ENCODE assay signal across 30 cellular contexts in the genomic region with DNA sequence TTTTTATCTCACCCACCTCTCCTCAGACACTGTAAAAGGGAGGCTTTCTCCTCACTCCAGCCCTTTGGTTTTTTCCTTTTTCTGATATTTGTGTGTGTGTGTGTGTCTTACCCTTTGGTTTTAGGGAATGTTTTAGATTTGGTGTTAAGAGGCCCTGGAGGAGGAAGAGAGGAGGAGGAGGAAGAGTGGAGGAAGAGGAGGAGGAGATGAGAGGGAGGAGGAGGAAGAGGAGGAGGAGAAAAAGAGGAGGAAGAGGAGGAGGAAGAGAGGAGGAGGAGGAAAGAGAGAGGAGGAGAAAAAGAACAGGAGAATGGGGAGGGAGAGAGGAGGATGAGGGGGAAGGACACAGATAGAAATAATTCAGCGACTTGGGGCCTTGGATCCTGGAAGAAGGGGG. TPM values are rescaled to one million over a fixed set of nuclear protein-coding genes. Genes with fewer than 3 reads are reported as not detected.
DNase-seq lines count a peak whose midpoint lies in the region; ATAC-seq and TF ChIP-seq lines count a peak whose summit lies in the region.
"Had no signal": no experiment of that assay in that cellular context is flagged by ENCODE, and none has a peak within 500 bp of the region (broad histone marks: within the 10 kb centered on the region; RNA-seq: fewer than 3 reads in every experiment).

No MANE protein-coding gene starts in this region.

- H3K27ac ChIP-seq in right atrium auricular region (peak overlapping the region; percentile 76 to 87), heart left ventricle (no peak overlapping the region), gastroesophageal sphincter (peak overlapping the region in 3 of 4 donors; percentile 29 to 93 (median 88)), prostate gland (no peak overlapping the region)
- H3K27ac ChIP-seq: A549, hepatocyte, Peyer's patch, upper lobe of left lung had no signal

- TF ChIP-seq EP300 in gastroesophageal sphincter (IDR thresholded peaks at IDR 0.05), result no peak

- intact Hi-C loops in heart left ventricle (cut with DNase I) (no loop called here), prostate gland (cut with DNase I) (no loop called here)

- no peaks in the 10 kb centered on the region for H3K27me3 Mint-ChIP-seq in osteocyte (ENCODE audit: unreplicated experiment)
- H3K27me3 Mint-ChIP-seq: activated CD4-positive, alpha-beta T cell treated with anti-CD3 and anti-CD28 coated beads for 36 hours; CD4-positive, alpha-beta memory T cell; IgD-negative memory B cell had no signal

- H3K36me3 Mint-ChIP-seq in osteocyte (ENCODE audit: unreplicated experiment), result no peaks in the 10 kb centered on the region

- no peak for TF ChIP-seq CTCF in right atrium auricular region (IDR thresholded peaks at IDR 0.05)
- TF ChIP-seq CTCF in heart left ventricle (IDR thresholded peaks at IDR 0.05), result no peak
- TF ChIP-seq CTCF in gastroesophageal sphincter (IDR thresholded peaks at IDR 0.05), result no peak
- TF ChIP-seq CTCF in osteocyte (IDR thresholded peaks at IDR 0.05), result no peak
- TF ChIP-seq CTCF in prostate gland (IDR thresholded peaks at IDR 0.05), result no peak

- peak overlapping the region; percentile 56 for H3K27ac Mint-ChIP-seq in osteocyte (ENCODE audit: unreplicated experiment)
- H3K27ac Mint-ChIP-seq: activated CD4-positive, alpha-beta T cell treated with anti-CD3 and anti-CD28 coated beads for 36 hours; activated T-helper 2 cell treated with anti-CD3 and anti-CD28 coated beads, Interferon-gamma antibody, Interleukin-2, Interleukin-4, amounts not matched to agents 10 μg/mL and 5 μg/mL and 100 μg/mL, durations not matched to agents 14 hours and 24 hours and 36 hours; CD4-positive, alpha-beta memory T cell; GM23338; IgD-negative memory B cell; T-helper 2 cell treated with Interferon-gamma antibody and Interleukin-4, amounts not matched to agents 5 μg/mL and 100 μg/mL, for 36 hours had no signal

- H3K4me3 Mint-ChIP-seq in osteocyte (ENCODE audit: unreplicated experiment), result no peak overlapping the region
- H3K4me3 Mint-ChIP-seq: activated CD4-positive, alpha-beta T cell treated with anti-CD3 and anti-CD28 coated beads for 36 hours; GM23338; IgD-negative memory B cell; T-helper 2 cell treated with Interferon-gamma antibody and Interleukin-4, amounts not matched to agents 5 μg/mL and 100 μg/mL, for 36 hours had no signal

- no peaks in the 10 kb centered on the region for H3K36me3 ChIP-seq in right atrium auricular region
- no peaks in the 10 kb centered on the region for H3K36me3 ChIP-seq in heart left ventricle
- H3K36me3 ChIP-seq in gastroesophageal sphincter, result no peaks in the 10 kb centered on the region
- no peaks in the 10 kb centered on the region for H3K36me3 ChIP-seq in prostate gland
- H3K36me3 ChIP-seq: Peyer's patch, sigmoid colon, upper lobe of left lung had no signal

- H3K4me1 Mint-ChIP-seq in osteocyte (ENCODE audit: unreplicated experiment), result peaks cover 52% of the 10 kb centered on the region

- no peak overlapping the region for H3K4me3 ChIP-seq in right atrium auricular region
- H3K4me3 ChIP-seq in heart left ventricle, result no peak overlapping the region
- H3K4me3 ChIP-seq in gastroesophageal sphincter, result no peak overlapping the region
- no peak overlapping the region for H3K4me3 ChIP-seq in prostate gland
- H3K4me3 ChIP-seq: A549, GM23338, hepatocyte, Peyer's patch, sigmoid colon, upper lobe of left lung had no signal

- no peaks in the 10 kb centered on the region for H3K9me3 ChIP-seq in right atrium auricular region
- H3K9me3 ChIP-seq in heart left ventricle, result no peaks in the 10 kb centered on the region
- H3K9me3 ChIP-seq in gastroesophageal sphincter, result no peaks in the 10 kb centered on the region
- no peaks in the 10 kb centered on the region for H3K9me3 ChIP-seq in prostate gland
- H3K9me3 ChIP-seq: A549, Peyer's patch, sigmoid colon, upper lobe of left lung had no signal

- ATAC-seq in heart left ventricle (no peak), gastroesophageal sphincter (no peak), GM19351 (IDR thresholded peaks at IDR 0.05; ENCODE audit: unreplicated experiment) (no peak), GM19328 (IDR thresholded peaks at IDR 0.05; ENCODE audit: unreplicated experiment) (no peak)
- ATAC-seq: A549; activated CD4-positive, alpha-beta T cell treated with anti-CD3 and anti-CD28 coated beads for 36 hours; GM23338; left cardiac atrium had no signal

- DNase-seq in right atrium auricular region (ENCODE audit: low spot score) (no peak), heart left ventricle (no peak), osteocyte (ENCODE audit: extremely low spot score, unreplicated experiment) (no peak), prostate gland (ENCODE audit: low spot score) (no peak)
- no peak for DNase-seq in activated CD4-positive, alpha-beta T cell treated with anti-CD3 and anti-CD28 coated beads, Interleukin-2, amount 50 U/mL, for 1 hour
- DNase-seq: activated CD4-positive, alpha-beta T cell treated with anti-CD3 and anti-CD28 coated beads for 36 hours; activated naive CD4-positive, alpha-beta T cell treated with anti-CD3 and anti-CD28 coated beads, Interleukin-2, amount 50 U/mL, for 16 hours; activated T-cell treated with anti-CD3 and anti-CD28 coated beads for 4 hours; CD4-positive, alpha-beta memory T cell; cortex of kidney; foreskin melanocyte; left cardiac atrium; NCI-H2107; NCI-H345; Peyer's patch; SHP77 treated with DMSO at 0.1 percent for 48 hours; sigmoid colon; stimulated activated CD4-positive, alpha-beta T cell treated with anti-CD3 and anti-CD28 coated beads, Interleukin-12 subunit alpha, Interleukin-12 subunit beta, amount 100 ng/mL, for 4 hours; stimulated activated CD4-positive, alpha-beta T cell treated with anti-CD3 and anti-CD28 coated beads, Interleukin-4, amount 100 ng/mL, for 24 hours; upper lobe of left lung had no signal

- H3K9me3 Mint-ChIP-seq in osteocyte (ENCODE audit: unreplicated experiment), result no peaks in the 10 kb centered on the region
- H3K9me3 Mint-ChIP-seq: activated T-helper 2 cell treated with anti-CD3 and anti-CD28 coated beads, Interferon-gamma antibody, Interleukin-2, Interleukin-4, amounts not matched to agents 10 μg/mL and 5 μg/mL and 100 μg/mL, durations not matched to agents 14 hours and 24 hours and 36 hours; CD4-positive, alpha-beta memory T cell; GM23338; IgD-negative memory B cell; T-helper 2 cell treated with Interferon-gamma antibody and Interleukin-4, amounts not matched to agents 5 μg/mL and 100 μg/mL, for 36 hours had no signal

- H3K4me1 ChIP-seq in right atrium auricular region (peaks cover 0 to 68% of the 10 kb centered on the region in 2 donors), heart left ventricle (peaks cover 3 to 62% (median 39%) of the 10 kb centered on the region in 12 donors), gastroesophageal sphincter (peaks cover 2 to 84% (median 53%) of the 10 kb centered on the region in 3 donors), prostate gland (replicated peaks) (peaks cover 4% of the 10 kb centered on the region)
- H3K4me1 ChIP-seq: A549 had no signal

- TF ChIP-seq POLR2A in heart left ventricle (IDR thresholded peaks at IDR 0.05) (no peak), gastroesophageal sphincter (IDR thresholded peaks at IDR 0.05) (no peak), prostate gland (IDR thresholded peaks at IDR 0.05) (no peak)

- 68 to 91% (median 85%) methylated on average over 1 of the region's 1 CpG for WGBS in heart left ventricle, 4 donors
- 100% methylated on average over 1 of the region's 1 CpG; no CpG with 5 or more reads in 1 of the 2 donors for WGBS in gastroesophageal sphincter (ENCODE audit: low coverage in 1 of 2), 2 donors
- 82% methylated on average over 1 of the region's 1 CpG for WGBS in prostate gland

- H3K27me3 ChIP-seq in right atrium auricular region (no peaks in the 10 kb centered on the region), heart left ventricle (no peaks in the 10 kb centered on the region), gastroesophageal sphincter (no peaks in the 10 kb centered on the region), prostate gland (replicated peaks; ENCODE audit: insufficient read depth) (no peaks in the 10 kb centered on the region)
- H3K27me3 ChIP-seq: hepatocyte, Peyer's patch, sigmoid colon, upper lobe of left lung had no signal

RNA-seq across cellular contexts. Expression of a gene that starts 10.5 kb away (rescaled TPM):
- 10 to 100 TPM in 1 of 2 donors, 1 to 10 TPM in 1; 5.7 to 11.3 TPM for total RNA-seq in right atrium auricular region
- total RNA-seq in heart left ventricle, result 10 to 100 TPM in 1 of 9 donors, 1 to 10 TPM in 8; 4.6 to 11.4 (median 6.8) TPM
- 1 to 10 TPM; 2.8 to 4.9 TPM for polyA plus RNA-seq in heart left ventricle
- total RNA-seq in gastroesophageal sphincter, result 10 to 100 TPM; 12.9 to 19.0 (median 14.6) TPM
- total RNA-seq in osteocyte, result 12.4 and 13.2 TPM in 2 replicates
- 10 to 100 TPM in 1 of 2 donors, 1 to 10 TPM in 1; 9.1 to 18.4 TPM for total RNA-seq in prostate gland

RNA-seq across cellular contexts. Expression of a gene that starts 34.7 kb away (rescaled TPM):
- 1 to 10 TPM; 2.2 to 3.0 TPM for total RNA-seq in right atrium auricular region
- 1 to 10 TPM in 5 of 9 donors, under 1 TPM in 4; 0.50 to 4.6 (median 1.1) TPM for total RNA-seq in heart left ventricle
- 1 to 10 TPM; 1.5 to 5.1 TPM for polyA plus RNA-seq in heart left ventricle
- 1 to 10 TPM in 3 of 4 donors, under 1 TPM in 1; 0.96 to 4.0 (median 2.0) TPM for total RNA-seq in gastroesophageal sphincter
- total RNA-seq in osteocyte, result 4.7 and 5.9 TPM in 2 replicates
- 1 to 10 TPM in 1 of 2 donors, under 1 TPM in 1; 0.27 to 3.6 TPM for total RNA-seq in prostate gland
- total RNA-seq: activated T-helper 2 cell treated with anti-CD3 and anti-CD28 coated beads, Interferon-gamma antibody, Interleukin-2, Interleukin-4, amounts not matched to agents 10 μg/mL and 5 μg/mL and 100 μg/mL, durations not matched to agents 14 hours and 24 hours and 36 hours; CD4-positive, alpha-beta memory T cell; HT-29 had no signal
- polyA plus RNA-seq: CD4-positive, alpha-beta memory T cell; IgD-negative memory B cell had no signal

RNA-seq across cellular contexts. Expression of a gene that starts 36.1 kb away (rescaled TPM):
- 1 to 10 TPM; 4.0 to 5.8 TPM for total RNA-seq in right atrium auricular region
- 10 to 100 TPM in 2 of 9 donors, 1 to 10 TPM in 7; 3.8 to 10.2 (median 8.2) TPM for total RNA-seq in heart left ventricle
- polyA plus RNA-seq in heart left ventricle, result 1 to 10 TPM; 4.4 to 6.4 TPM
- 1 to 10 TPM; 3.8 to 8.9 (median 6.3) TPM for total RNA-seq in gastroesophageal sphincter
- total RNA-seq in osteocyte, result 24.0 and 25.7 TPM in 2 replicates
- total RNA-seq in prostate gland, result 10 to 100 TPM in 1 of 2 donors, 1 to 10 TPM in 1; 6.7 to 24.4 TPM

RNA-seq across cellular contexts. Expression of a gene that starts 40.8 kb away (rescaled TPM):
- total RNA-seq in right atrium auricular region, result 10 to 100 TPM; 71.8 to 73.9 TPM
- total RNA-seq in heart left ventricle, result 10 to 100 TPM in 4 of 9 donors, 1 to 10 TPM in 5; 2.8 to 60.5 (median 9.9) TPM
- 10 to 100 TPM; 50.2 to 64.0 TPM for polyA plus RNA-seq in heart left ventricle
- 10 to 100 TPM; 10.9 to 67.4 (median 42.7) TPM for total RNA-seq in gastroesophageal sphincter
- total RNA-seq in osteocyte, result 17.0 and 18.7 TPM in 2 replicates
- total RNA-seq in prostate gland, result 10 to 100 TPM in 1 of 2 donors, 1 to 10 TPM in 1; 2.6 to 12.6 TPM
- total RNA-seq: activated CD4-positive, alpha-beta T cell treated with anti-CD3 and anti-CD28 coated beads for 36 hours; activated T-helper 2 cell treated with anti-CD3 and anti-CD28 coated beads, Interferon-gamma antibody, Interleukin-2, Interleukin-4, amounts not matched to agents 10 μg/mL and 5 μg/mL and 100 μg/mL, durations not matched to agents 14 hours and 24 hours and 36 hours; CD4-positive, alpha-beta memory T cell; HT-29 had no signal

RNA-seq across cellular contexts. Expression of a gene that starts 58.8 kb away (rescaled TPM):
- total RNA-seq in right atrium auricular region, result 100 to 1,000 TPM; 119 to 171 TPM
- 100 to 1,000 TPM in 2 of 9 donors, 10 to 100 TPM in 7; 42.9 to 205 (median 68.2) TPM for total RNA-seq in heart left ventricle
- 100 to 1,000 TPM in 1 of 2 donors, 10 to 100 TPM in 1; 46.8 to 101 TPM for polyA plus RNA-seq in heart left ventricle
- 10 to 100 TPM; 64.8 to 72.6 (median 68.6) TPM for total RNA-seq in gastroesophageal sphincter
- 55.7 and 59.4 TPM in 2 replicates for total RNA-seq in osteocyte
- total RNA-seq in prostate gland, result 100 to 1,000 TPM in 1 of 2 donors, 10 to 100 TPM in 1; 98.9 to 149 TPM

Comparison
In these comparisons a context has a peak if more than half of its experiments do, and no peak if none do; other contexts are left out.
1. H3K27ac ChIP-seq: peak in right atrium auricular region (2 of 2) and gastroesophageal sphincter (3 of 4); none in heart left ventricle (0 of 12) and prostate gland (0 of 2).